In the genomic region with DNA sequence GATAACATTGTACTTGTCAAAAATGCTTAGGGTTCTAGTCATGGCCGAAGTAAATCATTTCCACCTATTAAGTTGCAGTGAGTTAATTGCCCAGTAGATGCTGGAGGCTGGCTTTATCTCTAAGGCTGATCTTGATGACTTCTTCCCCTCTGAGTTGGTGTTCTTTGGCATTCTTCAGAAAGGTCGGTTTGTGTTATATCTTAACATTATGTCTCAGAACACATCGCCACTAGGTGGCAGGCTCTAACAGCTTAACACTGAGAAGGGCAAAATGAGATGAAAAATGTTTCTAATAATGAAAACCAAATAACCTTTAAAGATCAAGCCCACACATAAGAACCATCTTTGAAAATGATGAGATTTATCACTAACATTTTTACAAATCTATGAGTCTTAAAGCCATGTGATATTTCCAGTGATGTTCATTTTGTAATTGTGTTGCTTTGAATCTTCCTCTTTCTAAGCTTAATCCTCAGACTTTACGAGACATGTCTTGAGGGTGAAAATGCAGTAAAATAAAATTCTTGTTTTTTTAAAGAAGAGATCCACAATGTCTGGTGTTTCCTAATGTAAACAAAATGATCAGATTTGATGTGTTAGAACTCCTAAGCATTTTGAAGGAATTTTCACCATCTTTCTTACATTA, we compare ENCODE assay signal across 8 cellular contexts. TPM values are rescaled to one million over a fixed set of nuclear protein-coding genes. Genes with fewer than 3 reads are reported as not detected.
DNase-seq lines count a peak whose midpoint lies in the region; ATAC-seq, FAIRE-seq and TF ChIP-seq lines count a peak whose summit lies in the region.

No MANE protein-coding gene starts in this region.

- no peak for TF ChIP-seq POLR2A in esophagus muscularis mucosa (IDR thresholded peaks at IDR 0.05; ENCODE audit: low read depth)
- no peak for TF ChIP-seq POLR2A in thyroid gland (IDR thresholded peaks at IDR 0.05)

- H4K20me1 ChIP-seq in neural cell (ENCODE audit: insufficient read depth) = no peaks in the 10 kb centered on the region

- no peaks in the 10 kb centered on the region for H3F3A ChIP-seq in neural cell (ENCODE audit: insufficient read depth, low read length, poor library complexity, severe bottlenecking)

- H3K27me3 ChIP-seq in NT2/D1 (ENCODE audit: insufficient read depth, insufficient read length) (no peaks in the 10 kb centered on the region), esophagus muscularis mucosa (no peaks in the 10 kb centered on the region), neural cell (ENCODE audit: insufficient read depth, low read depth, low read length) (no peaks in the 10 kb centered on the region), thyroid gland (no peaks in the 10 kb centered on the region)

- peak; percentile 64 for ATAC-seq in HG03159 (IDR thresholded peaks at IDR 0.05; ENCODE audit: unreplicated experiment)

- WGBS in esophagus muscularis mucosa = 43% methylated on average over 4 of the region's 4 CpGs
- WGBS in thyroid gland, 2 donors = 41 to 44% methylated on average over 4 of the region's 4 CpGs

- no peaks in the 10 kb centered on the region for H3K9me3 ChIP-seq in NT2/D1 (ENCODE audit: insufficient read depth, low read length)
- no peaks in the 10 kb centered on the region for H3K9me3 ChIP-seq in esophagus muscularis mucosa
- no peaks in the 10 kb centered on the region for H3K9me3 ChIP-seq in neural cell (ENCODE audit: low read length)
- H3K9me3 ChIP-seq in thyroid gland = no peaks in the 10 kb centered on the region

- H3K9ac ChIP-seq in NT2/D1 (ENCODE audit: insufficient read length, low read depth) (no peak overlapping the region), neural cell (ENCODE audit: low read length) (no peak overlapping the region)

- peak; percentile 96 for TF ChIP-seq RAD21 in neural cell (conservative IDR thresholded peaks at IDR 0.05)

- H3K4me1 ChIP-seq in NT2/D1 (ENCODE audit: insufficient read depth, insufficient read length) (no peaks in the 10 kb centered on the region), esophagus muscularis mucosa (peaks cover 0 to 38% (median 28%) of the 10 kb centered on the region in 4 donors), thyroid gland (no peaks in the 10 kb centered on the region)

- peak; percentile 95 for FAIRE-seq in D721Med (lab: Jason Lieb, UNC)

- DNase-seq in D721Med (ENCODE audit: insufficient read length, low spot score) (peak; percentile 41), NT2/D1 (ENCODE audit: low read depth, low spot score) (peak; percentile 39), esophagus muscularis mucosa (ENCODE audit: extremely low spot score) (no peak), thyroid gland (peak; percentile 63 to 69), posterior vena cava (ENCODE audit: low spot score) (no peak)
- DNase-seq in activated CD8-positive, alpha-beta memory T cell treated with anti-CD3 and anti-CD28 coated beads, Interleukin-2, amount 50 U/mL, for 24 hours (ENCODE audit: extremely low read depth) = peak; percentile 21

- no peak for TF ChIP-seq EP300 in esophagus muscularis mucosa (IDR thresholded peaks at IDR 0.05)
- no peak for TF ChIP-seq EP300 in neural cell (conservative IDR thresholded peaks at IDR 0.05; ENCODE audit: poor library complexity, severe bottlenecking)

- TF ChIP-seq CTCF in D721Med (IDR thresholded peaks at IDR 0.05; ENCODE audit: insufficient read depth, missing control alignments) (peak; percentile 96), esophagus muscularis mucosa (IDR thresholded peaks at IDR 0.05) (peak; percentile 68 to 79 (median 74)), neural cell (IDR thresholded peaks at IDR 0.05; ENCODE audit: poor library complexity, severe bottlenecking) (peak; percentile 94), thyroid gland (IDR thresholded peaks at IDR 0.05) (peak; percentile 38 to 77 (median 60))

- H3K27ac ChIP-seq in esophagus muscularis mucosa (replicated peaks in 1 of 4) = peak overlapping the region in 3 of 4 donors; percentile 17 to 27 (median 19)
- H3K27ac ChIP-seq in neural cell (ENCODE audit: low read length) = no peak overlapping the region
- no peak overlapping the region for H3K27ac ChIP-seq in thyroid gland

- H3K4me2 ChIP-seq in neural cell (ENCODE audit: low read length) = no peak overlapping the region

- peaks cover 67% of the 10 kb centered on the region for H3K36me3 ChIP-seq in NT2/D1 (ENCODE audit: insufficient read depth, insufficient read length, low read length)
- H3K36me3 ChIP-seq in esophagus muscularis mucosa = peaks cover 30 to 79% (median 54%) of the 10 kb centered on the region in 4 donors
- peaks cover 5% of the 10 kb centered on the region for H3K36me3 ChIP-seq in neural cell (ENCODE audit: insufficient read depth, low read length)
- H3K36me3 ChIP-seq in thyroid gland = peaks cover 25 to 43% of the 10 kb centered on the region in 2 donors

- H3K79me2 ChIP-seq in neural cell (replicated peaks; ENCODE audit: insufficient read depth, low read length) = no peaks in the 10 kb centered on the region

- H2AFZ ChIP-seq in neural cell (ENCODE audit: low read depth, low read length) = no peak overlapping the region

- intact Hi-C loops in esophagus muscularis mucosa (cut with DNase I) (loop anchor here (2.0 to 10.0 kb wide), 3 partner anchors 217 to 632 kb away; no protein-coding TSS in a partner anchor), thyroid gland (cut with DNase I) (no loop called here), posterior vena cava (cut with DNase I) (no loop called here)

- H3K9me2 ChIP-seq in neural cell (ENCODE audit: insufficient read depth, low read length) = no peaks in the 10 kb centered on the region

- H3K4me3 ChIP-seq in NT2/D1 (ENCODE audit: insufficient read length, low read depth) (no peak overlapping the region), esophagus muscularis mucosa (no peak overlapping the region), neural cell (ENCODE audit: low read length) (no peak overlapping the region), thyroid gland (replicated peaks in 1 of 3) (no peak overlapping the region)

TF ChIP-seq in neural cell, 6 proteins besides CTCF, POLR2A, EP300 and RAD21:
- no peak for TF ChIP-seq MXI1 (conservative IDR thresholded peaks at IDR 0.05; ENCODE audit: poor library complexity, severe bottlenecking)
- no peak for TF ChIP-seq POLR2AphosphoS5 (IDR thresholded peaks at IDR 0.05)
- no peak for TF ChIP-seq TAF1 (IDR thresholded peaks at IDR 0.05; ENCODE audit: low read depth)
- TF ChIP-seq, protein P1, sequence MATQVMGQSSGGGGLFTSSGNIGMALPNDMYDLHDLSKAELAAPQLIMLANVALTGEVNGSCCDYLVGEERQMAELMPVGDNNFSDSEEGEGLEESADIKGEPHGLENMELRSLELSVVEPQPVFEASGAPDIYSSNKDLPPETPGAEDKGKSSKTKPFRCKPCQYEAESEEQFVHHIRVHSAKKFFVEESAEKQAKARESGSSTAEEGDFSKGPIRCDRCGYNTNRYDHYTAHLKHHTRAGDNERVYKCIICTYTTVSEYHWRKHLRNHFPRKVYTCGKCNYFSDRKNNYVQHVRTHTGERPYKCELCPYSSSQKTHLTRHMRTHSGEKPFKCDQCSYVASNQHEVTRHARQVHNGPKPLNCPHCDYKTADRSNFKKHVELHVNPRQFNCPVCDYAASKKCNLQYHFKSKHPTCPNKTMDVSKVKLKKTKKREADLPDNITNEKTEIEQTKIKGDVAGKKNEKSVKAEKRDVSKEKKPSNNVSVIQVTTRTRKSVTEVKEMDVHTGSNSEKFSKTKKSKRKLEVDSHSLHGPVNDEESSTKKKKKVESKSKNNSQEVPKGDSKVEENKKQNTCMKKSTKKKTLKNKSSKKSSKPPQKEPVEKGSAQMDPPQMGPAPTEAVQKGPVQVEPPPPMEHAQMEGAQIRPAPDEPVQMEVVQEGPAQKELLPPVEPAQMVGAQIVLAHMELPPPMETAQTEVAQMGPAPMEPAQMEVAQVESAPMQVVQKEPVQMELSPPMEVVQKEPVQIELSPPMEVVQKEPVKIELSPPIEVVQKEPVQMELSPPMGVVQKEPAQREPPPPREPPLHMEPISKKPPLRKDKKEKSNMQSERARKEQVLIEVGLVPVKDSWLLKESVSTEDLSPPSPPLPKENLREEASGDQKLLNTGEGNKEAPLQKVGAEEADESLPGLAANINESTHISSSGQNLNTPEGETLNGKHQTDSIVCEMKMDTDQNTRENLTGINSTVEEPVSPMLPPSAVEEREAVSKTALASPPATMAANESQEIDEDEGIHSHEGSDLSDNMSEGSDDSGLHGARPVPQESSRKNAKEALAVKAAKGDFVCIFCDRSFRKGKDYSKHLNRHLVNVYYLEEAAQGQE (IDR thresholded peaks at IDR 0.05; ENCODE audit: borderline replicate concordance) = no peak
- no peak for TF ChIP-seq EZH2 (IDR thresholded peaks at IDR 0.05; ENCODE audit: borderline replicate concordance, insufficient read depth, low read length, poor library complexity, severe bottlenecking)
- TF ChIP-seq SMC3 (conservative IDR thresholded peaks at IDR 0.05; ENCODE audit: poor library complexity) = peak; percentile 94

RNA-seq across cellular contexts. Expression of a gene that starts 28.6 kb away (rescaled TPM):
- total RNA-seq in esophagus muscularis mucosa (10 to 100 TPM; 34.5 to 76.0 (median 62.7) TPM), thyroid gland (10 to 100 TPM; 56.5 to 75.7 (median 62.7) TPM), posterior vena cava (10 to 100 TPM; 21.2 to 31.1 TPM)
- polyA plus RNA-seq in neural cell = 59.1 and 67.9 TPM in 2 replicates
- 64.0 and 68.1 TPM in 2 replicates for polyA minus RNA-seq in neural cell

RNA-seq across cellular contexts. Expression of a gene that starts 32.3 kb away (rescaled TPM):
- total RNA-seq in esophagus muscularis mucosa (10 to 100 TPM; 34.6 to 44.9 (median 39.6) TPM), thyroid gland (10 to 100 TPM; 38.4 to 65.3 (median 50.2) TPM), posterior vena cava (10 to 100 TPM; 27.9 to 31.8 TPM)
- polyA plus RNA-seq in neural cell = 139 and 148 TPM in 2 replicates
- 90.3 and 108 TPM in 2 replicates for polyA minus RNA-seq in neural cell

Comparison
In these comparisons a context has a peak if more than half of its experiments do, and no peak if none do; other contexts are left out.
1. DNase-seq: peak in D721Med (single experiment), NT2/D1 (single experiment), activated CD8-positive, alpha-beta memory T cell treated with anti-CD3 and anti-CD28 coated beads, Interleukin-2, amount 50 U/mL, for 24 hours (single experiment) and thyroid gland (2 of 2); none in esophagus muscularis mucosa (single experiment) and posterior vena cava (single experiment).
2. H3K27ac ChIP-seq: peak in esophagus muscularis mucosa (3 of 4); none in neural cell (single experiment) and thyroid gland (0 of 3).
3. Peak in every context shown above with its lines, with median percentiles within 50 percentile points of each other: CTCF ChIP-seq.